In genomic region chr7:78510580-78511188, GRCh38 we compare ENCODE assay signal across 8 cellular contexts.
DNase-seq lines count a peak whose midpoint lies in the region; ATAC-seq and FAIRE-seq lines count a peak whose summit lies in the region.

No MANE protein-coding gene starts in this region.

- H3K9me3 Mint-ChIP-seq in immature natural killer cell = peaks cover 0 to 6% (median 4%) of the 10 kb centered on the region in 6 donors

- 3 to 10% (median 5%) methylated on average over 2 of the region's 2 CpGs for WGBS in small intestine, 3 donors

- FAIRE-seq in small intestine (lab: Jason Lieb, UNC) = no peak

- peak; percentile 60 for ATAC-seq in GM19035 (IDR thresholded peaks at IDR 0.05; ENCODE audit: unreplicated experiment)
- ATAC-seq in GM21423 (IDR thresholded peaks at IDR 0.05; ENCODE audit: unreplicated experiment) = no peak

- H3K27ac ChIP-seq in Karpas-422 (ENCODE audit: low read length) = no peak overlapping the region
- H3K27ac ChIP-seq in small intestine (ENCODE audit: low read depth in 1 of 2, low read length in 1 of 2) = no peak overlapping the region

- no peak overlapping the region for H3K9ac ChIP-seq in Karpas-422 (ENCODE audit: low read length)

- H3K4me1 ChIP-seq in Karpas-422 (ENCODE audit: low read length) (no peaks in the 10 kb centered on the region), small intestine (ENCODE audit: control insufficient read depth in 2 of 2, insufficient read depth in 1 of 2, low read depth in 1 of 2, low read length in 1 of 2) (no peaks in the 10 kb centered on the region)

- no peak overlapping the region for H3K27ac Mint-ChIP-seq in immature natural killer cell

- peak; percentile 34 for DNase-seq in COR-L47 (lab: John Stamatoyannopoulos, UW)
- DNase-seq in Karpas-422 = peak; percentile 77
- DNase-seq in SK-N-DZ (ENCODE audit: low spot score) = peak; percentile 50
- DNase-seq in head of caudate nucleus = peak in 36 of 42 donors; percentile 25 to 86 (median 60)
- peak; percentile 4 for DNase-seq in small intestine
- no peak for DNase-seq in immature natural killer cell

- H3K4me3 ChIP-seq in Karpas-422 (ENCODE audit: low read length) = no peak overlapping the region
- H3K4me3 ChIP-seq in small intestine (ENCODE audit: low read depth in 1 of 2, low read length in 2 of 2) = no peak overlapping the region

- H3K27me3 ChIP-seq in Karpas-422 (ENCODE audit: low read length) (no peaks in the 10 kb centered on the region), small intestine (ENCODE audit: control insufficient read depth in 2 of 2, insufficient read depth in 2 of 2, low read length in 2 of 2) (no peaks in the 10 kb centered on the region)

- H3K4me3 Mint-ChIP-seq in immature natural killer cell = no peak overlapping the region

- no peaks in the 10 kb centered on the region for H3K4me1 Mint-ChIP-seq in immature natural killer cell

- intact Hi-C loops in head of caudate nucleus (cut with DNase I) = loop anchor here (10.0 kb wide), 1 partner anchor 264 kb away; no protein-coding TSS in a partner anchor

- no peaks in the 10 kb centered on the region for H3K79me2 ChIP-seq in Karpas-422 (ENCODE audit: low read length)

- H2AFZ ChIP-seq in Karpas-422 (ENCODE audit: low read length) = no peak overlapping the region

- no peaks in the 10 kb centered on the region for H4K20me1 ChIP-seq in Karpas-422 (ENCODE audit: insufficient read depth, low read depth, low read length)

- no peaks in the 10 kb centered on the region for H3K9me2 ChIP-seq in Karpas-422 (replicated peaks; ENCODE audit: insufficient read depth, low read length)

- H3K36me3 ChIP-seq in Karpas-422 (ENCODE audit: insufficient read depth, low read length) (no peaks in the 10 kb centered on the region), small intestine (ENCODE audit: control insufficient read depth in 2 of 2, insufficient read depth in 2 of 2, low read length in 2 of 2) (no peaks in the 10 kb centered on the region)

- H3K9me3 ChIP-seq in Karpas-422 (ENCODE audit: low read length) (no peaks in the 10 kb centered on the region), small intestine (ENCODE audit: control insufficient read depth, low read depth) (no peaks in the 10 kb centered on the region)

- no peak overlapping the region for H3K4me2 ChIP-seq in Karpas-422 (ENCODE audit: low read depth, low read length, poor library complexity, severe bottlenecking)

- H3K36me3 Mint-ChIP-seq in immature natural killer cell = peaks cover 0 to under 1% (median 0%) of the 10 kb centered on the region in 3 donors

- peaks cover 0 to 2% (median 2%) of the 10 kb centered on the region in 3 donors for H3K27me3 Mint-ChIP-seq in immature natural killer cell (ENCODE audit: low read depth in 3 of 3)

Comparison
In these comparisons a context has a peak if more than half of its experiments do, and no peak if none do; other contexts are left out.
1. DNase-seq: peak in COR-L47 (single experiment), Karpas-422 (single experiment), SK-N-DZ (single experiment), head of caudate nucleus (36 of 42) and small intestine (single experiment); none in immature natural killer cell (0 of 3).